ENCODE assay signal across 9 cellular contexts in genomic region chr2:85678794-85679672, GRCh38. TPM values are rescaled to one million over a fixed set of nuclear protein-coding genes. Genes with fewer than 3 reads are reported as not detected.
DNase-seq lines count a peak whose midpoint lies in the region; ATAC-seq and TF ChIP-seq lines count a peak whose summit lies in the region.
"Had no signal": no experiment of that assay in that cellular context is flagged by ENCODE, and none has a peak within 500 bp of the region (broad histone marks: within the 10 kb centered on the region; RNA-seq: fewer than 3 reads in every experiment).

No MANE protein-coding gene starts in this region.

- H3K27me3 ChIP-seq in CD4-positive, CD25-positive, alpha-beta regulatory T cell (ENCODE audit: control insufficient read depth, insufficient read depth, low read length) = peaks cover 2% of the 10 kb centered on the region
- H3K27me3 ChIP-seq in testis = no peaks in the 10 kb centered on the region

- H3K9me3 ChIP-seq in CD4-positive, CD25-positive, alpha-beta regulatory T cell (ENCODE audit: control insufficient read depth in 2 of 2, low read length in 2 of 2) = no peaks in the 10 kb centered on the region
- no peaks in the 10 kb centered on the region for H3K9me3 ChIP-seq in testis

- no peak overlapping the region for H3K27ac Mint-ChIP-seq in CD4-positive, CD25-positive, alpha-beta regulatory T cell
- no peak overlapping the region for H3K27ac Mint-ChIP-seq in osteocyte (ENCODE audit: unreplicated experiment)

- H3K9me3 Mint-ChIP-seq in CD4-positive, CD25-positive, alpha-beta regulatory T cell = no peaks in the 10 kb centered on the region
- H3K9me3 Mint-ChIP-seq in osteocyte (ENCODE audit: unreplicated experiment) = no peaks in the 10 kb centered on the region
- H3K9me3 Mint-ChIP-seq: IgD-negative memory B cell had no signal

- no peak overlapping the region for H3K4me3 ChIP-seq in CD4-positive, CD25-positive, alpha-beta regulatory T cell (ENCODE audit: low read depth, low read length)
- H3K4me3 ChIP-seq in testis = no peak overlapping the region

- no peak for TF ChIP-seq POLR2A in testis (IDR thresholded peaks at IDR 0.05)

- H3K27ac ChIP-seq in CD4-positive, CD25-positive, alpha-beta regulatory T cell (ENCODE audit: insufficient read depth, low read length, poor library complexity, severe bottlenecking) = no peak overlapping the region
- H3K27ac ChIP-seq in testis = peak overlapping the region in 1 of 2 donors; percentile 33

- peaks cover 6% of the 10 kb centered on the region for H3K4me1 ChIP-seq in CD4-positive, CD25-positive, alpha-beta regulatory T cell (ENCODE audit: control insufficient read depth, insufficient read depth, low read length, poor library complexity, severe bottlenecking)
- peaks cover 5% of the 10 kb centered on the region for H3K4me1 ChIP-seq in testis

- intact Hi-C loops in testis (cut with DNase I; ENCODE audit: low total_unique reads) = no loop called here

- H3K4me3 Mint-ChIP-seq in CD4-positive, CD25-positive, alpha-beta regulatory T cell = peak overlapping the region in 1 of 4 donors; percentile 33
- no peak overlapping the region for H3K4me3 Mint-ChIP-seq in osteocyte (ENCODE audit: unreplicated experiment)

- H3K4me1 Mint-ChIP-seq in CD4-positive, CD25-positive, alpha-beta regulatory T cell = peaks cover 0 to 9% (median 4%) of the 10 kb centered on the region in 4 donors
- H3K4me1 Mint-ChIP-seq in osteocyte (ENCODE audit: unreplicated experiment) = peaks cover 16% of the 10 kb centered on the region

- WGBS in testis, 2 donors = 16 to 20% methylated on average over 17 to 25 of the region's 25 CpGs

- TF ChIP-seq CTCF in GM20000 (IDR thresholded peaks at IDR 0.05; ENCODE audit: extremely low read depth, missing control alignments) = peak; percentile 99
- TF ChIP-seq CTCF in osteocyte (IDR thresholded peaks at IDR 0.05) = peak; percentile 98
- peak; percentile 80 to 97 (median 96) for TF ChIP-seq CTCF in testis (IDR thresholded peaks at IDR 0.05)

- peak; percentile 87 to 90 for ATAC-seq in CD4-positive, CD25-positive, alpha-beta regulatory T cell (ENCODE audit: low read depth in 2 of 2)

- DNase-seq in CD4-positive, CD25-positive, alpha-beta regulatory T cell = peak; percentile 52 to 70 (median 65)
- peak; percentile 86 for DNase-seq in GM20000 (ENCODE audit: low spot score)
- DNase-seq in LHCN-M2 (ENCODE audit: low read depth) = peak; percentile 53
- DNase-seq in SHP77 (lab: John Stamatoyannopoulos, UW) = peak; percentile 52 to 55
- peak; percentile 42 for DNase-seq in activated gamma-delta T cell (lab: John Stamatoyannopoulos, UW)
- DNase-seq in germinal center (ENCODE audit: low spot score) = peak; percentile 86
- DNase-seq in osteocyte (ENCODE audit: extremely low spot score, unreplicated experiment) = peak; percentile 92
- peak; percentile 95 for DNase-seq in testis

- H3K36me3 ChIP-seq in CD4-positive, CD25-positive, alpha-beta regulatory T cell (ENCODE audit: control insufficient read depth, insufficient read depth, low read length) = no peaks in the 10 kb centered on the region
- H3K36me3 ChIP-seq in testis (ENCODE audit: low read depth, missing control alignments) = no peaks in the 10 kb centered on the region

- no peaks in the 10 kb centered on the region for H3K36me3 Mint-ChIP-seq in CD4-positive, CD25-positive, alpha-beta regulatory T cell
- H3K36me3 Mint-ChIP-seq in osteocyte (ENCODE audit: unreplicated experiment) = no peaks in the 10 kb centered on the region
- H3K36me3 Mint-ChIP-seq: IgD-negative memory B cell had no signal

- H3K27me3 Mint-ChIP-seq in CD4-positive, CD25-positive, alpha-beta regulatory T cell = peaks cover 5% of the 10 kb centered on the region
- peaks cover 14% of the 10 kb centered on the region for H3K27me3 Mint-ChIP-seq in osteocyte (ENCODE audit: unreplicated experiment)

RNA-seq across cellular contexts. Expression of gene SFTPB, which starts 11.0 kb away (rescaled TPM):
- total RNA-seq in CD4-positive, CD25-positive, alpha-beta regulatory T cell = not detected
- not detected for polyA plus RNA-seq in CD4-positive, CD25-positive, alpha-beta regulatory T cell
- total RNA-seq in LHCN-M2 (2014; rRNA removed) (not detected in 2 replicates), osteocyte (not detected in 2 replicates), testis (under 1 TPM in 1 of 2 donors, not detected in 1; 0.25 TPM)
- not detected for polyA plus RNA-seq in LHCN-M2 (2012)
- 0.36 TPM for polyA plus RNA-seq in testis (ENCODE audit: insufficient read depth, low read depth, low replicate concordance)
- polyA plus RNA-seq: IgD-negative memory B cell had no signal

RNA-seq across cellular contexts. Expression of gene GNLY, which starts 15.1 kb away (rescaled TPM):
- 2.4 TPM for total RNA-seq in CD4-positive, CD25-positive, alpha-beta regulatory T cell
- 10 to 100 TPM in 1 of 4 donors, 1 to 10 TPM in 3; 6.4 to 10.9 (median 9.2) TPM for polyA plus RNA-seq in CD4-positive, CD25-positive, alpha-beta regulatory T cell
- total RNA-seq in LHCN-M2 (2014; rRNA removed) (not detected in 2 replicates), osteocyte (not detected in 2 replicates), testis (1 to 10 TPM in 1 of 2 donors, under 1 TPM in 1; 0.43 to 2.6 TPM)
- not detected for polyA plus RNA-seq in LHCN-M2 (2012)
- 2.2 TPM for polyA plus RNA-seq in testis (ENCODE audit: insufficient read depth, low read depth, low replicate concordance)

Comparison
In these comparisons a context has a peak if more than half of its experiments do, and no peak if none do; other contexts are left out.
1. DNase-seq: peak in every context shown above with its lines; median percentile 95 in testis; 92 in osteocyte; 86 in GM20000; 86 in germinal center; 65 in CD4-positive, CD25-positive, alpha-beta regulatory T cell; 54 in SHP77; 53 in LHCN-M2; 42 in activated gamma-delta T cell.